In genomic region chr20:1777476-1777820, GRCh38 we compare ENCODE assay signal across 8 cellular contexts.
DNase-seq lines count a peak whose midpoint lies in the region; ATAC-seq and TF ChIP-seq lines count a peak whose summit lies in the region.

No MANE protein-coding gene starts in this region.

- no peak overlapping the region for H3K27ac ChIP-seq in colonic mucosa
- no peak overlapping the region for H3K27ac ChIP-seq in psoas muscle

- 18 to 24% (median 22%) methylated on average over 14 of the region's 14 CpGs for WGBS in psoas muscle, 3 donors

- ATAC-seq in psoas muscle, result no peak
- no peak for ATAC-seq in mucosa of descending colon

- no peak for DNase-seq in Jurkat, Clone E6-1 (ENCODE audit: low read depth, low spot score)
- DNase-seq in colonic mucosa (no peak), psoas muscle (no peak), HPDE6-E6E7 (ENCODE audit: extremely low spot score) (no peak), mucosa of descending colon (no peak), Ammon's horn (ENCODE audit: low spot score) (no peak), islet precursor cell (no peak)

- no peak for TF ChIP-seq CTCF in colonic mucosa (IDR thresholded peaks at IDR 0.05)
- no peak for TF ChIP-seq CTCF in psoas muscle (IDR thresholded peaks at IDR 0.05)
- no peak for TF ChIP-seq CTCF in mucosa of descending colon (IDR thresholded peaks at IDR 0.05)

- no peaks in the 10 kb centered on the region for H3K36me3 ChIP-seq in ES-I3 (ENCODE audit: insufficient read depth, low read length)
- no peaks in the 10 kb centered on the region for H3K36me3 ChIP-seq in colonic mucosa
- H3K36me3 ChIP-seq in psoas muscle (ENCODE audit: insufficient read depth in 1 of 2, low read depth in 1 of 2), result no peaks in the 10 kb centered on the region
- no peaks in the 10 kb centered on the region for H3K36me3 ChIP-seq in mucosa of descending colon (ENCODE audit: low read depth)

- H3K4me1 ChIP-seq in ES-I3 (ENCODE audit: insufficient read depth, low read length) (peaks cover 12% of the 10 kb centered on the region; the same call in 1 of the 2 replicates), colonic mucosa (peaks cover 7% of the 10 kb centered on the region), psoas muscle (peaks cover 6% of the 10 kb centered on the region), mucosa of descending colon (ENCODE audit: low read depth) (peaks cover 8% of the 10 kb centered on the region)

- H3K27me3 ChIP-seq in colonic mucosa (no peaks in the 10 kb centered on the region), psoas muscle (ENCODE audit: insufficient read depth in 3 of 3, low read length in 2 of 3) (no peaks in the 10 kb centered on the region)

- H3K9me3 ChIP-seq in ES-I3 (ENCODE audit: control insufficient read depth, insufficient read depth, low read length) (no peaks in the 10 kb centered on the region), colonic mucosa (no peaks in the 10 kb centered on the region), psoas muscle (no peaks in the 10 kb centered on the region), mucosa of descending colon (no peaks in the 10 kb centered on the region)

- intact Hi-C loops in colonic mucosa (cut with DNase I), result no loop called here
- intact Hi-C loops in psoas muscle (cut with DNase I), result no loop called here
- intact Hi-C loops in mucosa of descending colon (cut with DNase I, micrococcal nuclease), result no loop called here

- peak overlapping the region; percentile 70 for H3K4me3 ChIP-seq in Jurkat, Clone E6-1 (ENCODE audit: low read length)
- H3K4me3 ChIP-seq in colonic mucosa, result peak overlapping the region; percentile 58
- peak overlapping the region; percentile 76 for H3K4me3 ChIP-seq in psoas muscle
- no peak overlapping the region for H3K4me3 ChIP-seq in mucosa of descending colon

- H3K9ac ChIP-seq in ES-I3 (ENCODE audit: low read depth, low read length) (peak overlapping the region; percentile 76; the same call in 1 of the 2 replicates), colonic mucosa (ENCODE audit: low read depth in 2 of 2, low read length in 2 of 2) (no peak overlapping the region)
